Comparison of ENCODE assay signal across 1 cellular context in genomic region chr19:10044390-10044789, GRCh38.
TF ChIP-seq lines count a peak whose summit lies in the region.

No MANE protein-coding gene starts in this region.

TF ChIP-seq in K562, 482 proteins besides CTCF, POLR2A, EP300 and RAD21:
- TF ChIP-seq USF2 (CRISPR knock-in tag; IDR thresholded peaks at IDR 0.05) (peak; percentile 95), ZBED1 (IDR thresholded peaks at IDR 0.05) (no peak), RAD51 (IDR thresholded peaks at IDR 0.05; ENCODE audit: borderline replicate concordance, low read depth) (peak; percentile 87), AFF1 (IDR thresholded peaks at IDR 0.05; ENCODE audit: low read depth in 1 of 2, partially characterized antibody in 2 of 2) (peak in 1 of 2 experiments; percentile 65), MYBL2 (IDR thresholded peaks at IDR 0.05; ENCODE audit: low read depth) (no peak), MYBL2 (CRISPR knock-in tag; IDR thresholded peaks at IDR 0.05; ENCODE audit: borderline replicate concordance) (no peak), E2F6 (IDR thresholded peaks at IDR 0.05; ENCODE audit: borderline replicate concordance in 1 of 2, extremely low read depth in 1 of 2, insufficient read depth in 1 of 2, insufficient read length in 1 of 2, low read depth in 1 of 2, low read length in 1 of 2, poor library complexity in 1 of 2, severe bottlenecking in 1 of 2) (no peak), HCFC1 (IDR thresholded peaks at IDR 0.05; ENCODE audit: low read depth, low read length) (peak; percentile 86), MBD2 (IDR thresholded peaks at IDR 0.05; ENCODE audit: borderline replicate concordance, low read depth) (peak; percentile 33; the same call in 1 of the 2 replicates), NFYB (IDR thresholded peaks at IDR 0.05; ENCODE audit: extremely low read depth, insufficient read length) (peak; percentile 71), PBX2 (CRISPR knock-in tag; IDR thresholded peaks at IDR 0.05; ENCODE audit: low read depth) (no peak), PBX2 (tag; conservative IDR thresholded peaks at IDR 0.05; ENCODE audit: low read depth) (peak; percentile 49), ZNF143 (CRISPR knock-in tag; IDR thresholded peaks at IDR 0.05) (peak; percentile 76), SPI1 (IDR thresholded peaks at IDR 0.05; ENCODE audit: borderline replicate concordance, low read depth, low read length) (peak; percentile 68; the same call in 1 of the 2 replicates), FOS (IDR thresholded peaks at IDR 0.05; ENCODE audit: extremely low read depth, insufficient read length) (peak; percentile 64), RBM25 (IDR thresholded peaks at IDR 0.05; ENCODE audit: low read depth, low read length, severe bottlenecking) (peak; percentile 17), CXXC5 (CRISPR knock-in tag; IDR thresholded peaks at IDR 0.05) (no peak), SIX5 (IDR thresholded peaks at IDR 0.05; ENCODE audit: borderline replicate concordance in 1 of 2, insufficient read depth in 1 of 2, low read depth in 1 of 2, low read length in 2 of 2) (peak; percentile 44 to 56; a peak in 3 of 4 replicates), GTF2B (IDR thresholded peaks at IDR 0.05; ENCODE audit: extremely low read depth, insufficient read length) (no peak), YY1 (IDR thresholded peaks at IDR 0.05; ENCODE audit: borderline replicate concordance in 1 of 3, control insufficient read depth in 1 of 3, extremely low read depth in 1 of 3, insufficient read depth in 3 of 3, insufficient read length in 1 of 3, insufficient replicate concordance in 2 of 3, low read depth in 1 of 3, low read length in 2 of 3) (peak in 1 of 3 experiments; percentile 60), USF1 (CRISPR knock-in tag; IDR thresholded peaks at IDR 0.05) (peak; percentile 90), POLR2H (tag; IDR thresholded peaks at IDR 0.05; ENCODE audit: low read depth) (no peak), BACH1 (tag; IDR thresholded peaks at IDR 0.05) (no peak), ZNF785 (CRISPR knock-in tag; IDR thresholded peaks at IDR 0.05) (no peak), CREM (IDR thresholded peaks at IDR 0.05; ENCODE audit: low read depth) (0 out of 2 replicates have a peak, but pooled peaks have one; percentile 39)
